In the genomic region with DNA sequence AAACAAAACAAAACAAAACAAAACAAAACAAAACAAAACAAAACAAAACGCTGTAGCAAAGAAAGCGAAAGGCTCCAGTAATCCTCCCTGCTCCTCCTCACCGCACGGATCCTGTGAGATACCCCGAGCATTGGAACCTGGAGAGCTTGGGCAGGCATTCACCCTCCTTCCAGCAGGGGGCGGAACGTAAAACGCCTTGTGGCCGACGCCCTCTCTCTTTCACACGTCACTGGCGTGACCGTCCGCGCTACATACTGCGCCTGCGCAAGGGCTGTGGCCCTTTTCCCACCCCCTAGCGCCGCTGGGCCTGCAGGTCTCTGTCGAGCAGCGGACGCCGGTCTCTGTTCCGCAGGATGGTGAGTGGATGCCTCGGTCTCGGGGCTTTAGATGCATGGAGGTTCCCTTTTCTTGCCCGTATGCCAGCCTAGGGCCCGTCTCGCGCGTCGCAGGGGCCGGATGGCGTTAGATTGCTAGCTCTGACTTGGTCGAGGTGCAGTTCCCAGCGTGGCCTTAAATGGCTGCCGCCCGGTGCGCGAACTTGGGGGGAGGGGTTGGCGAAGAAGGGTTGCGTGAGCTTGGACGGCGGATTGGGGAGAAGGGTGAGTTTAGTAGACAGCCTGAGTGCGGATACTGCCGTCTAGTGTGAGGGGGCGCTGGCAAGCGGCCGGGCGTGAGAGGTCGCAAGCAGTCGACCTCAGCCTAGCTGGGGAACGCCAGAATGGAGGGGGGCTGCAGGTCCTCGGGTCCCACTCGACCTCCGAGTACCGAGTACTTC, we compare ENCODE assay signal across 1 cellular context.
A peak's percentile ranks its signal among the peaks of the same experiment; 100 is the strongest.
TF ChIP-seq lines count a peak whose summit lies in the region.

A gene (plus strand): TSS at position 279 of the 775 bp plus-strand sequence. CDS start 75 bp downstream, at position 354.

TF ChIP-seq in K562, 482 proteins besides CTCF, POLR2A, EP300 and RAD21 (continued from another document and continues in another):
- TF ChIP-seq, protein P1, sequence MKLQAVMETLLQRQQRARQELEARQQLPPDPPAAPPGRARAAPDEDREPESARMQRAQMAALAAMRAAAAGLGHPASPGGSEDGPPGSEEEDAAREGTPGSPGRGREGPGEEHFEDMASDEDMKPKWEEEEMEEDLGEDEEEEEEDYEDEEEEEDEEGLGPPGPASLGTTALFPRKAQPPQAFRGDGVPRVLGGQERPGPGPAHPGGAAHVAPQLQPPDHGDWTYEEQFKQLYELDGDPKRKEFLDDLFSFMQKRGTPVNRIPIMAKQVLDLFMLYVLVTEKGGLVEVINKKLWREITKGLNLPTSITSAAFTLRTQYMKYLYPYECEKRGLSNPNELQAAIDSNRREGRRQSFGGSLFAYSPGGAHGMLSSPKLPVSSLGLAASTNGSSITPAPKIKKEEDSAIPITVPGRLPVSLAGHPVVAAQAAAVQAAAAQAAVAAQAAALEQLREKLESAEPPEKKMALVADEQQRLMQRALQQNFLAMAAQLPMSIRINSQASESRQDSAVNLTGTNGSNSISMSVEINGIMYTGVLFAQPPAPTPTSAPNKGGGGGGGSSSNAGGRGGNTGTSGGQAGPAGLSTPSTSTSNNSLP (IDR thresholded peaks at IDR 0.05; ENCODE audit: borderline replicate concordance, low read depth, low read length) = peak; percentile 43; the same call in 1 of the 2 replicates
- TF ChIP-seq, protein P2, sequence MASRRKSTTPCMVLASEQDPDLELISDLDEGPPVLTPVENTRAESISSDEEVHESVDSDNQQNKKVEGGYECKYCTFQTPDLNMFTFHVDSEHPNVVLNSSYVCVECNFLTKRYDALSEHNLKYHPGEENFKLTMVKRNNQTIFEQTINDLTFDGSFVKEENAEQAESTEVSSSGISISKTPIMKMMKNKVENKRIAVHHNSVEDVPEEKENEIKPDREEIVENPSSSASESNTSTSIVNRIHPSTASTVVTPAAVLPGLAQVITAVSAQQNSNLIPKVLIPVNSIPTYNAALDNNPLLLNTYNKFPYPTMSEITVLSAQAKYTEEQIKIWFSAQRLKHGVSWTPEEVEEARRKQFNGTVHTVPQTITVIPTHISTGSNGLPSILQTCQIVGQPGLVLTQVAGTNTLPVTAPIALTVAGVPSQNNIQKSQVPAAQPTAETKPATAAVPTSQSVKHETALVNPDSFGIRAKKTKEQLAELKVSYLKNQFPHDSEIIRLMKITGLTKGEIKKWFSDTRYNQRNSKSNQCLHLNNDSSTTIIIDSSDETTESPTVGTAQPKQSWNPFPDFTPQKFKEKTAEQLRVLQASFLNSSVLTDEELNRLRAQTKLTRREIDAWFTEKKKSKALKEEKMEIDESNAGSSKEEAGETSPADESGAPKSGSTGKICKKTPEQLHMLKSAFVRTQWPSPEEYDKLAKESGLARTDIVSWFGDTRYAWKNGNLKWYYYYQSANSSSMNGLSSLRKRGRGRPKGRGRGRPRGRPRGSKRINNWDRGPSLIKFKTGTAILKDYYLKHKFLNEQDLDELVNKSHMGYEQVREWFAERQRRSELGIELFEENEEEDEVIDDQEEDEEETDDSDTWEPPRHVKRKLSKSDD (conservative IDR thresholded peaks at IDR 0.05; ENCODE audit: low read length) = no peak; the same call in 1 of the 2 replicates
- TF ChIP-seq TOE1 (IDR thresholded peaks at IDR 0.05; ENCODE audit: borderline replicate concordance) (peak; percentile 90), TOE1 (CRISPR knock-in tag; IDR thresholded peaks at IDR 0.05; ENCODE audit: borderline replicate concordance, low read depth) (peak; percentile 97; the same call in 1 of the 2 replicates), ZNF561 (CRISPR knock-in tag; conservative IDR thresholded peaks at IDR 0.05) (no peak), ZNF140 (CRISPR knock-in tag; IDR thresholded peaks at IDR 0.05) (no peak), PTRF (tag; IDR thresholded peaks at IDR 0.05) (no peak), ZNF699 (CRISPR knock-in tag; IDR thresholded peaks at IDR 0.05; ENCODE audit: insufficient replicate concordance) (no peak), GTF2E2 (tag; IDR thresholded peaks at IDR 0.05) (peak; percentile 92), ZNF263 (CRISPR knock-in tag; IDR thresholded peaks at IDR 0.05; ENCODE audit: borderline replicate concordance) (peak; percentile 56; the same call in 1 of the 2 replicates), ZZZ3 (IDR thresholded peaks at IDR 0.05) (peak; percentile 100), RFX1 (IDR thresholded peaks at IDR 0.05) (no peak), MEF2A (IDR thresholded peaks at IDR 0.05; ENCODE audit: control insufficient read depth, low read depth, low read length) (no peak), DACH1 (IDR thresholded peaks at IDR 0.05; ENCODE audit: partially characterized antibody) (no peak), HEY1 (CRISPR knock-in tag; IDR thresholded peaks at IDR 0.05; ENCODE audit: borderline replicate concordance) (no peak), CEBPB (tag; IDR thresholded peaks at IDR 0.05) (no peak), STAT5A (IDR thresholded peaks at IDR 0.05; ENCODE audit: borderline replicate concordance, low read length) (peak; percentile 46; the same call in 1 of the 2 replicates), KDM5B (IDR thresholded peaks at IDR 0.05; ENCODE audit: insufficient replicate concordance, low read depth, low read length) (peak; percentile 99), CCAR2 (IDR thresholded peaks at IDR 0.05; ENCODE audit: low read depth, low read length) (no peak), SIN3B (IDR thresholded peaks at IDR 0.05; ENCODE audit: low read depth) (peak; percentile 45; the same call in 1 of the 2 replicates), CREM (IDR thresholded peaks at IDR 0.05; ENCODE audit: low read depth) (peak; percentile 98), ZFPM2 (CRISPR knock-in tag; IDR thresholded peaks at IDR 0.05) (peak; percentile 86; the same call in 1 of the 2 replicates), MYBL2 (IDR thresholded peaks at IDR 0.05; ENCODE audit: low read depth) (peak; percentile 55), MYBL2 (CRISPR knock-in tag; IDR thresholded peaks at IDR 0.05; ENCODE audit: borderline replicate concordance) (no peak), CHD1 (IDR thresholded peaks at IDR 0.05; ENCODE audit: low read length) (no peak), SRSF3 (IDR thresholded peaks at IDR 0.05; ENCODE audit: insufficient read depth, low read length) (no peak), ZNF77 (CRISPR knock-in tag; IDR thresholded peaks at IDR 0.05) (no peak), NFYB (IDR thresholded peaks at IDR 0.05; ENCODE audit: extremely low read depth, insufficient read length) (no peak), CBX8 (IDR thresholded peaks at IDR 0.05; ENCODE audit: borderline replicate concordance, extremely low read depth, low read depth, low read length, poor library complexity, severe bottlenecking) (no peak), STAT5B (CRISPR knock-in tag; IDR thresholded peaks at IDR 0.05) (no peak), ZNF584 (CRISPR knock-in tag; IDR thresholded peaks at IDR 0.05; ENCODE audit: low read depth) (no peak)
- TF ChIP-seq, protein P3, sequence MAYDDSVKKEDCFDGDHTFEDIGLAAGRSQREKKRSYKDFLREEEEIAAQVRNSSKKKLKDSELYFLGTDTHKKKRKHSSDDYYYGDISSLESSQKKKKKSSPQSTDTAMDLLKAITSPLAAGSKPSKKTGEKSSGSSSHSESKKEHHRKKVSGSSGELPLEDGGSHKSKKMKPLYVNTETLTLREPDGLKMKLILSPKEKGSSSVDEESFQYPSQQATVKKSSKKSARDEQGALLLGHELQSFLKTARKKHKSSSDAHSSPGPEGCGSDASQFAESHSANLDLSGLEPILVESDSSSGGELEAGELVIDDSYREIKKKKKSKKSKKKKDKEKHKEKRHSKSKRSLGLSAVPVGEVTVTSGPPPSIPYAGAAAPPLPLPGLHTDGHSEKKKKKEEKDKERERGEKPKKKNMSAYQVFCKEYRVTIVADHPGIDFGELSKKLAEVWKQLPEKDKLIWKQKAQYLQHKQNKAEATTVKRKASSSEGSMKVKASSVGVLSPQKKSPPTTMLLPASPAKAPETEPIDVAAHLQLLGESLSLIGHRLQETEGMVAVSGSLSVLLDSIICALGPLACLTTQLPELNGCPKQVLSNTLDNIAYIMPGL (CRISPR knock-in tag; IDR thresholded peaks at IDR 0.05) = peak; percentile 99
- TF ChIP-seq, protein P4, sequence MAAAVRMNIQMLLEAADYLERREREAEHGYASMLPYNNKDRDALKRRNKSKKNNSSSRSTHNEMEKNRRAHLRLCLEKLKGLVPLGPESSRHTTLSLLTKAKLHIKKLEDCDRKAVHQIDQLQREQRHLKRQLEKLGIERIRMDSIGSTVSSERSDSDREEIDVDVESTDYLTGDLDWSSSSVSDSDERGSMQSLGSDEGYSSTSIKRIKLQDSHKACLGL (CRISPR knock-in tag; IDR thresholded peaks at IDR 0.05; ENCODE audit: borderline replicate concordance, poor library complexity, severe bottlenecking) = peak; percentile 88
- TF ChIP-seq, protein P5, sequence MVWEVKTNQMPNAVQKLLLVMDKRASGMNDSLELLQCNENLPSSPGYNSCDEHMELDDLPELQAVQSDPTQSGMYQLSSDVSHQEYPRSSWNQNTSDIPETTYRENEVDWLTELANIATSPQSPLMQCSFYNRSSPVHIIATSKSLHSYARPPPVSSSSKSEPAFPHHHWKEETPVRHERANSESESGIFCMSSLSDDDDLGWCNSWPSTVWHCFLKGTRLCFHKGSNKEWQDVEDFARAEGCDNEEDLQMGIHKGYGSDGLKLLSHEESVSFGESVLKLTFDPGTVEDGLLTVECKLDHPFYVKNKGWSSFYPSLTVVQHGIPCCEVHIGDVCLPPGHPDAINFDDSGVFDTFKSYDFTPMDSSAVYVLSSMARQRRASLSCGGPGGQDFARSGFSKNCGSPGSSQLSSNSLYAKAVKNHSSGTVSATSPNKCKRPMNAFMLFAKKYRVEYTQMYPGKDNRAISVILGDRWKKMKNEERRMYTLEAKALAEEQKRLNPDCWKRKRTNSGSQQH (CRISPR knock-in tag; IDR thresholded peaks at IDR 0.05) = peak; percentile 53; the same call in 1 of the 2 replicates
- TF ChIP-seq, protein P6, sequence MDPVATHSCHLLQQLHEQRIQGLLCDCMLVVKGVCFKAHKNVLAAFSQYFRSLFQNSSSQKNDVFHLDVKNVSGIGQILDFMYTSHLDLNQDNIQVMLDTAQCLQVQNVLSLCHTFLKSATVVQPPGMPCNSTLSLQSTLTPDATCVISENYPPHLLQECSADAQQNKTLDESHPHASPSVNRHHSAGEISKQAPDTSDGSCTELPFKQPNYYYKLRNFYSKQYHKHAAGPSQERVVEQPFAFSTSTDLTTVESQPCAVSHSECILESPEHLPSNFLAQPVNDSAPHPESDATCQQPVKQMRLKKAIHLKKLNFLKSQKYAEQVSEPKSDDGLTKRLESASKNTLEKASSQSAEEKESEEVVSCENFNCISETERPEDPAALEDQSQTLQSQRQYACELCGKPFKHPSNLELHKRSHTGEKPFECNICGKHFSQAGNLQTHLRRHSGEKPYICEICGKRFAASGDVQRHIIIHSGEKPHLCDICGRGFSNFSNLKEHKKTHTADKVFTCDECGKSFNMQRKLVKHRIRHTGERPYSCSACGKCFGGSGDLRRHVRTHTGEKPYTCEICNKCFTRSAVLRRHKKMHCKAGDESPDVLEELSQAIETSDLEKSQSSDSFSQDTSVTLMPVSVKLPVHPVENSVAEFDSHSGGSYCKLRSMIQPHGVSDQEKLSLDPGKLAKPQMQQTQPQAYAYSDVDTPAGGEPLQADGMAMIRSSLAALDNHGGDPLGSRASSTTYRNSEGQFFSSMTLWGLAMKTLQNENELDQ (CRISPR knock-in tag; IDR thresholded peaks at IDR 0.05; ENCODE audit: borderline replicate concordance) = no peak
- TF ChIP-seq, protein P7, sequence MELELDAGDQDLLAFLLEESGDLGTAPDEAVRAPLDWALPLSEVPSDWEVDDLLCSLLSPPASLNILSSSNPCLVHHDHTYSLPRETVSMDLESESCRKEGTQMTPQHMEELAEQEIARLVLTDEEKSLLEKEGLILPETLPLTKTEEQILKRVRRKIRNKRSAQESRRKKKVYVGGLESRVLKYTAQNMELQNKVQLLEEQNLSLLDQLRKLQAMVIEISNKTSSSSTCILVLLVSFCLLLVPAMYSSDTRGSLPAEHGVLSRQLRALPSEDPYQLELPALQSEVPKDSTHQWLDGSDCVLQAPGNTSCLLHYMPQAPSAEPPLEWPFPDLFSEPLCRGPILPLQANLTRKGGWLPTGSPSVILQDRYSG (tag; conservative IDR thresholded peaks at IDR 0.05; ENCODE audit: low read depth) = no peak
- TF ChIP-seq, protein P8, sequence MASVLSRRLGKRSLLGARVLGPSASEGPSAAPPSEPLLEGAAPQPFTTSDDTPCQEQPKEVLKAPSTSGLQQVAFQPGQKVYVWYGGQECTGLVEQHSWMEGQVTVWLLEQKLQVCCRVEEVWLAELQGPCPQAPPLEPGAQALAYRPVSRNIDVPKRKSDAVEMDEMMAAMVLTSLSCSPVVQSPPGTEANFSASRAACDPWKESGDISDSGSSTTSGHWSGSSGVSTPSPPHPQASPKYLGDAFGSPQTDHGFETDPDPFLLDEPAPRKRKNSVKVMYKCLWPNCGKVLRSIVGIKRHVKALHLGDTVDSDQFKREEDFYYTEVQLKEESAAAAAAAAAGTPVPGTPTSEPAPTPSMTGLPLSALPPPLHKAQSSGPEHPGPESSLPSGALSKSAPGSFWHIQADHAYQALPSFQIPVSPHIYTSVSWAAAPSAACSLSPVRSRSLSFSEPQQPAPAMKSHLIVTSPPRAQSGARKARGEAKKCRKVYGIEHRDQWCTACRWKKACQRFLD (CRISPR knock-in tag; IDR thresholded peaks at IDR 0.05) = peak; percentile 65; the same call in 1 of the 2 replicates
- TF ChIP-seq, protein P9, sequence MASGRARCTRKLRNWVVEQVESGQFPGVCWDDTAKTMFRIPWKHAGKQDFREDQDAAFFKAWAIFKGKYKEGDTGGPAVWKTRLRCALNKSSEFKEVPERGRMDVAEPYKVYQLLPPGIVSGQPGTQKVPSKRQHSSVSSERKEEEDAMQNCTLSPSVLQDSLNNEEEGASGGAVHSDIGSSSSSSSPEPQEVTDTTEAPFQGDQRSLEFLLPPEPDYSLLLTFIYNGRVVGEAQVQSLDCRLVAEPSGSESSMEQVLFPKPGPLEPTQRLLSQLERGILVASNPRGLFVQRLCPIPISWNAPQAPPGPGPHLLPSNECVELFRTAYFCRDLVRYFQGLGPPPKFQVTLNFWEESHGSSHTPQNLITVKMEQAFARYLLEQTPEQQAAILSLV (tag; IDR thresholded peaks at IDR 0.05) = no peak
- TF ChIP-seq, protein P10, sequence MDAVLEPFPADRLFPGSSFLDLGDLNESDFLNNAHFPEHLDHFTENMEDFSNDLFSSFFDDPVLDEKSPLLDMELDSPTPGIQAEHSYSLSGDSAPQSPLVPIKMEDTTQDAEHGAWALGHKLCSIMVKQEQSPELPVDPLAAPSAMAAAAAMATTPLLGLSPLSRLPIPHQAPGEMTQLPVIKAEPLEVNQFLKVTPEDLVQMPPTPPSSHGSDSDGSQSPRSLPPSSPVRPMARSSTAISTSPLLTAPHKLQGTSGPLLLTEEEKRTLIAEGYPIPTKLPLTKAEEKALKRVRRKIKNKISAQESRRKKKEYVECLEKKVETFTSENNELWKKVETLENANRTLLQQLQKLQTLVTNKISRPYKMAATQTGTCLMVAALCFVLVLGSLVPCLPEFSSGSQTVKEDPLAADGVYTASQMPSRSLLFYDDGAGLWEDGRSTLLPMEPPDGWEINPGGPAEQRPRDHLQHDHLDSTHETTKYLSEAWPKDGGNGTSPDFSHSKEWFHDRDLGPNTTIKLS (IDR thresholded peaks at IDR 0.05; ENCODE audit: borderline replicate concordance, low read depth) = peak; percentile 90
